In genomic region chr14:103530390-103530789, GRCh38 we compare ENCODE assay signal across 9 cellular contexts. TPM values are rescaled to one million over a fixed set of nuclear protein-coding genes. Genes with fewer than 3 reads are reported as not detected.
DNase-seq lines count a peak whose midpoint lies in the region; ATAC-seq and TF ChIP-seq lines count a peak whose summit lies in the region.
"Had no signal": no experiment of that assay in that cellular context is flagged by ENCODE, and none has a peak within 500 bp of the region (broad histone marks: within the 10 kb centered on the region; RNA-seq: fewer than 3 reads in every experiment).

No MANE protein-coding gene starts in this region.

- H3K9me3 Mint-ChIP-seq in activated CD4-positive, alpha-beta T cell treated with anti-CD3 and anti-CD28 coated beads, Interleukin-2, amount 10 ng/mL, durations not matched to agents 24 days and 14 days, result no peaks in the 10 kb centered on the region

- H3K4me1 Mint-ChIP-seq in activated CD4-positive, alpha-beta T cell treated with anti-CD3 and anti-CD28 coated beads, Interleukin-2, amount 10 ng/mL, durations not matched to agents 24 days and 14 days, result peaks cover 28% of the 10 kb centered on the region

- H3F3A ChIP-seq in SU-DHL-6 (ENCODE audit: insufficient read depth), result no peaks in the 10 kb centered on the region
- no peaks in the 10 kb centered on the region for H3F3A ChIP-seq in smooth muscle cell (ENCODE audit: low read depth)

- H3K9me3 ChIP-seq in SU-DHL-6 (ENCODE audit: insufficient read depth, low read length) (no peaks in the 10 kb centered on the region), fibroblast of lung (ENCODE audit: control insufficient read depth, insufficient read depth, low read depth, low read length) (no peaks in the 10 kb centered on the region), smooth muscle cell (replicated peaks; ENCODE audit: low read depth) (no peaks in the 10 kb centered on the region)

- H3K27ac ChIP-seq in SU-DHL-6 (ENCODE audit: low read depth, low read length), result no peak overlapping the region
- H3K27ac ChIP-seq in fibroblast of lung (ENCODE audit: insufficient read depth, low read length), result no peak overlapping the region
- H3K27ac ChIP-seq in smooth muscle cell (ENCODE audit: low read depth), result no peak overlapping the region

- peak overlapping the region; percentile 96 for H3K4me3 Mint-ChIP-seq in activated CD4-positive, alpha-beta T cell treated with anti-CD3 and anti-CD28 coated beads, Interleukin-2, amount 10 ng/mL, durations not matched to agents 24 days and 14 days

- H2AFZ ChIP-seq in SU-DHL-6 (ENCODE audit: low read depth, low read length, severe bottlenecking), result no peak overlapping the region
- no peak overlapping the region for H2AFZ ChIP-seq in fibroblast of lung (ENCODE audit: low read length)
- H2AFZ ChIP-seq in smooth muscle cell (ENCODE audit: low read depth), result no peak overlapping the region

- H3K27ac Mint-ChIP-seq in activated CD4-positive, alpha-beta T cell treated with anti-CD3 and anti-CD28 coated beads, Interleukin-2, amount 10 ng/mL, durations not matched to agents 24 days and 14 days, result peak overlapping the region; percentile 56

- H3K4me1 ChIP-seq in fibroblast of lung (ENCODE audit: control insufficient read depth, extremely low read depth, insufficient read depth, low read length), result peaks cover 15% of the 10 kb centered on the region
- peaks cover 13% of the 10 kb centered on the region for H3K4me1 ChIP-seq in smooth muscle cell (ENCODE audit: low read depth)

- H3K4me2 ChIP-seq in SU-DHL-6 (ENCODE audit: low read depth, low read length, poor library complexity, severe bottlenecking) (peak overlapping the region; percentile 73), fibroblast of lung (ENCODE audit: extremely low read depth, insufficient read depth, low read length) (peak overlapping the region; percentile 98), smooth muscle cell (peak overlapping the region; percentile 99)

- H3K27me3 Mint-ChIP-seq in activated CD4-positive, alpha-beta T cell treated with anti-CD3 and anti-CD28 coated beads, Interleukin-2, amount 10 ng/mL, durations not matched to agents 24 days and 14 days, result peaks cover 1% of the 10 kb centered on the region

- WGBS in smooth muscle cell (ENCODE audit: low lambda C conversion rate), result 76% methylated on average over 7 of the region's 7 CpGs

- H4K20me1 ChIP-seq in SU-DHL-6 (ENCODE audit: low read depth, low read length) (no peaks in the 10 kb centered on the region), fibroblast of lung (ENCODE audit: control insufficient read depth, extremely low read depth, insufficient read depth, low read length) (no peaks in the 10 kb centered on the region), smooth muscle cell (ENCODE audit: low read depth) (peaks cover 26% of the 10 kb centered on the region)

- intact Hi-C loops in activated CD4-positive, alpha-beta T cell treated with anti-CD3 and anti-CD28 coated beads, Interleukin-2, amount 10 ng/mL, durations not matched to agents 24 days and 14 days (cut with micrococcal nuclease), result no loop called here

- H3K27me3 ChIP-seq in SU-DHL-6 (ENCODE audit: low read length) (no peaks in the 10 kb centered on the region), fibroblast of lung (ENCODE audit: control insufficient read depth, insufficient read depth, low read length) (no peaks in the 10 kb centered on the region), smooth muscle cell (ENCODE audit: low read depth) (no peaks in the 10 kb centered on the region)

- DNase-seq in activated CD4-positive, alpha-beta T cell treated with anti-CD3 and anti-CD28 coated beads, Interleukin-2, amount 10 ng/mL, durations not matched to agents 24 days and 14 days, result peak; percentile 79
- no peak for DNase-seq in activated CD4-positive, alpha-beta T cell treated with anti-CD3 and anti-CD28 coated beads for 4 hours
- DNase-seq in fibroblast of lung (ENCODE audit: low read depth in 2 of 2) (no peak), smooth muscle cell (lab: John Stamatoyannopoulos, UW; ENCODE audit: unreplicated experiment) (no peak), NCI-H345 (lab: John Stamatoyannopoulos, UW) (no peak)
- DNase-seq: stimulated activated CD4-positive, alpha-beta T cell treated with anti-CD3 and anti-CD28 coated beads, Interleukin-15, amount 100 ng/mL, for 24 hours had no signal

- peaks cover 17% of the 10 kb centered on the region for H3K36me3 Mint-ChIP-seq in activated CD4-positive, alpha-beta T cell treated with anti-CD3 and anti-CD28 coated beads, Interleukin-2, amount 10 ng/mL, durations not matched to agents 24 days and 14 days (ENCODE audit: low read depth)

- TF ChIP-seq CTCF in SU-DHL-6 (IDR thresholded peaks at IDR 0.05; ENCODE audit: insufficient read depth, low read length, poor library complexity, severe bottlenecking) (no peak), fibroblast of lung (conservative IDR thresholded peaks at IDR 0.05 in 1 of 2, IDR thresholded peaks at IDR 0.05 in 1 of 2; ENCODE audit: low read depth in 1 of 2, low read length in 2 of 2) (no peak), smooth muscle cell (IDR thresholded peaks at IDR 0.05; ENCODE audit: borderline replicate concordance, insufficient read depth, poor library complexity, severe bottlenecking) (no peak)

- no peaks in the 10 kb centered on the region for H3K9me2 ChIP-seq in SU-DHL-6 (replicated peaks; ENCODE audit: insufficient read depth, low read length)

- H3K79me2 ChIP-seq in SU-DHL-6 (ENCODE audit: insufficient read depth, low read length) (peaks cover 22% of the 10 kb centered on the region), fibroblast of lung (ENCODE audit: control insufficient read depth, insufficient read depth, low read length) (peaks cover 27% of the 10 kb centered on the region), smooth muscle cell (ENCODE audit: low read depth) (peaks cover 13% of the 10 kb centered on the region)

- H3K36me3 ChIP-seq in SU-DHL-6 (ENCODE audit: low read length) (no peaks in the 10 kb centered on the region), fibroblast of lung (ENCODE audit: control insufficient read depth, insufficient read depth, low read length) (peaks cover 3% of the 10 kb centered on the region), smooth muscle cell (ENCODE audit: low read depth) (no peaks in the 10 kb centered on the region)

- ATAC-seq in HG02623 (IDR thresholded peaks at IDR 0.05; ENCODE audit: unreplicated experiment) (no peak), GM19395 (IDR thresholded peaks at IDR 0.05; ENCODE audit: unreplicated experiment) (no peak)

- H3K4me3 ChIP-seq in SU-DHL-6 (ENCODE audit: insufficient read depth, low read length, poor library complexity, severe bottlenecking) (peak overlapping the region; percentile 89), fibroblast of lung (replicated peaks in 1 of 4; ENCODE audit: control extremely low read depth in 1 of 4, insufficient read depth in 1 of 4, low read depth in 3 of 4, low read length in 4 of 4) (peak overlapping the region in 2 of 4 experiments; percentile 90 to 92), smooth muscle cell (no peak overlapping the region)

- H3K9ac ChIP-seq in SU-DHL-6 (ENCODE audit: low read length), result no peak overlapping the region
- no peak overlapping the region for H3K9ac ChIP-seq in fibroblast of lung (ENCODE audit: insufficient read depth, low read length)
- no peak overlapping the region for H3K9ac ChIP-seq in smooth muscle cell (ENCODE audit: low read depth)

RNA-seq across cellular contexts. Expression of gene TRMT61A, which starts 1.4 kb away (rescaled TPM):
- 22.7 and 23.6 TPM in 2 replicates for total RNA-seq in activated CD4-positive, alpha-beta T cell treated with anti-CD3 and anti-CD28 coated beads, Interleukin-2, amount 10 ng/mL, durations not matched to agents 24 days and 14 days
- total RNA-seq in fibroblast of lung (10.6 and 11.0 TPM in 2 replicates), smooth muscle cell (2.9 and 3.7 TPM in 2 replicates)
- polyA plus RNA-seq in fibroblast of lung (4.2 and 5.0 TPM in 2 replicates), smooth muscle cell (6.7 and 9.2 TPM in 2 replicates)
- polyA plus RNA-seq in fibroblast of lung (2012), result 8.9 and 11.7 TPM in 2 replicates
- 3.9 and 5.7 TPM in 2 replicates for polyA minus RNA-seq in fibroblast of lung (ENCODE audit: low replicate concordance)

RNA-seq across cellular contexts. Expression of gene CKB, which starts 7.8 kb away (rescaled TPM):
- total RNA-seq in activated CD4-positive, alpha-beta T cell treated with anti-CD3 and anti-CD28 coated beads, Interleukin-2, amount 10 ng/mL, durations not matched to agents 24 days and 14 days, result 14.2 and 21.1 TPM in 2 replicates
- total RNA-seq in fibroblast of lung (69.9 and 136 TPM in 2 replicates), smooth muscle cell (19.8 and 25.7 TPM in 2 replicates)
- polyA plus RNA-seq in fibroblast of lung (57.2 and 65.2 TPM in 2 replicates), smooth muscle cell (62.9 and 107 TPM in 2 replicates)
- polyA plus RNA-seq in fibroblast of lung (2012), result 191 and 207 TPM in 2 replicates
- polyA minus RNA-seq in fibroblast of lung (ENCODE audit: low replicate concordance), result 46.1 and 82.3 TPM in 2 replicates

RNA-seq across cellular contexts. Expression of gene BAG5, which starts 32.1 kb away (rescaled TPM):
- 32.1 and 33.9 TPM in 2 replicates for total RNA-seq in activated CD4-positive, alpha-beta T cell treated with anti-CD3 and anti-CD28 coated beads, Interleukin-2, amount 10 ng/mL, durations not matched to agents 24 days and 14 days
- 25.8 and 28.8 TPM in 2 replicates for total RNA-seq in fibroblast of lung
- 14.3 and 14.9 TPM in 2 replicates for polyA plus RNA-seq in fibroblast of lung
- 14.6 and 15.8 TPM in 2 replicates for polyA plus RNA-seq in fibroblast of lung (2012)
- 7.4 and 12.3 TPM in 2 replicates for polyA minus RNA-seq in fibroblast of lung (ENCODE audit: low replicate concordance)
- 27.3 and 31.1 TPM in 2 replicates for total RNA-seq in smooth muscle cell
- 12.7 and 13.4 TPM in 2 replicates for polyA plus RNA-seq in smooth muscle cell

RNA-seq across cellular contexts. Expression of gene COA8, which starts 32.4 kb away (rescaled TPM):
- total RNA-seq in activated CD4-positive, alpha-beta T cell treated with anti-CD3 and anti-CD28 coated beads, Interleukin-2, amount 10 ng/mL, durations not matched to agents 24 days and 14 days, result 38.4 and 41.2 TPM in 2 replicates
- total RNA-seq in fibroblast of lung (26.4 and 32.1 TPM in 2 replicates), smooth muscle cell (33.4 and 42.8 TPM in 2 replicates)
- polyA plus RNA-seq in fibroblast of lung (19.4 and 25.5 TPM in 2 replicates), smooth muscle cell (69.9 and 73.3 TPM in 2 replicates)
- 33.6 and 41.6 TPM in 2 replicates for polyA plus RNA-seq in fibroblast of lung (2012)
- 0.75 and 2.0 TPM in 2 replicates for polyA minus RNA-seq in fibroblast of lung (ENCODE audit: low replicate concordance)
